ENCODE assay signal across 24 cellular contexts in the genomic region with DNA sequence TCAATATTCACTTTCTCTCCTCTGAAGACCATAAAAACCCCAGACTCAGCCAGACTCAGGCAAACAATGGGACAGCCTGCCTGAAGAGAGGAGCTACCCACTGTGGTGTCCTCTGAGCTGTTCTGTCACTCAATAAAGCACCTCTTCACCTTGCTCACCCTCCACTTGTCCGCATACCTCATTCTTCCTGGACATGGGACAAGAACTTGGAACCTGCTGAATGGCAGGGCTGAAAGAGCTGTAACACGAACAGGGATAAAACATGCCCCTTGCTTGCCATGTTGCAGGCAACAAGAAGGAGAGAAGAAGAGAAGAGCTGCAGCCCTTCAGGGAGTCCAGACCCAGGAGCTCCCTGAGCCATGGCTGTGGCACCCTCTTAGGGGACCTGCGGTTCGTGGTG.
"Had no signal": no experiment of that assay in that cellular context is flagged by ENCODE, and none has a peak within 500 bp of the region (broad histone marks: within the 10 kb centered on the region; RNA-seq: fewer than 3 reads in every experiment).

No MANE protein-coding gene starts in this region.

- H3K4me3 Mint-ChIP-seq: activated CD4-positive, alpha-beta memory T cell treated with anti-CD3 and anti-CD28 coated beads for 36 hours; activated CD4-positive, alpha-beta T cell treated with anti-CD3 and anti-CD28 coated beads for 36 hours; activated CD4-positive, alpha-beta T cell treated with anti-CD3 and anti-CD28 coated beads, Interleukin-2, amount 10 ng/mL, durations not matched to agents 24 days and 14 days; activated CD8-positive, alpha-beta memory T cell treated with anti-CD3 and anti-CD28 coated beads, Interleukin-2, amount 10 ng/mL, durations not matched to agents 7 days and 5 days; activated CD8-positive, alpha-beta T cell treated with anti-CD3 and anti-CD28 coated beads, Interleukin-2, amount 10 ng/mL, durations not matched to agents 7 days and 5 days; activated naive CD4-positive, alpha-beta T cell treated with anti-CD3 and anti-CD28 coated beads, Interleukin-2, amount 10 ng/mL, durations not matched to agents 7 days and 5 days; activated naive CD8-positive, alpha-beta T cell treated with anti-CD3 and anti-CD28 coated beads, Interleukin-2, amount 10 ng/mL, durations not matched to agents 7 days and 5 days; activated T-cell treated with anti-CD3 and anti-CD28 coated beads, Interleukin-2, amount 50 U/mL, for 24 hours; activated T-cell treated with anti-CD3 and anti-CD28 coated beads, Interleukin-2, amount 50 U/mL, for 72 hours; brain had no signal

- ATAC-seq: activated CD4-positive, alpha-beta T cell treated with anti-CD3 and anti-CD28 coated beads for 36 hours; activated CD8-positive, alpha-beta memory T cell treated with anti-CD3 and anti-CD28 coated beads, Interleukin-2, amount 10 ng/mL, durations not matched to agents 7 days and 5 days; activated CD8-positive, alpha-beta T cell treated with anti-CD3 and anti-CD28 coated beads, Interleukin-2, amount 10 ng/mL, durations not matched to agents 7 days and 5 days; activated naive CD4-positive, alpha-beta T cell treated with anti-CD3 and anti-CD28 coated beads, Interleukin-2, amount 50 U/mL, for 72 hours; activated T-cell treated with anti-CD3 and anti-CD28 coated beads, Interleukin-2, amount 50 U/mL, for 72 hours; esophagus mucosa had no signal

- H3K27ac Mint-ChIP-seq: activated CD4-positive, alpha-beta memory T cell treated with anti-CD3 and anti-CD28 coated beads for 36 hours; activated CD4-positive, alpha-beta T cell treated with anti-CD3 and anti-CD28 coated beads for 36 hours; activated CD4-positive, alpha-beta T cell treated with anti-CD3 and anti-CD28 coated beads, Interleukin-2, amount 10 ng/mL, durations not matched to agents 24 days and 14 days; activated CD8-positive, alpha-beta memory T cell treated with anti-CD3 and anti-CD28 coated beads, Interleukin-2, amount 10 ng/mL, durations not matched to agents 7 days and 5 days; activated CD8-positive, alpha-beta T cell treated with anti-CD3 and anti-CD28 coated beads, Interleukin-2, amount 10 ng/mL, durations not matched to agents 7 days and 5 days; activated naive CD4-positive, alpha-beta T cell treated with anti-CD3 and anti-CD28 coated beads, Interleukin-2, amount 10 ng/mL, durations not matched to agents 7 days and 5 days; activated naive CD4-positive, alpha-beta T cell treated with anti-CD3 and anti-CD28 coated beads, Interleukin-2, amount 50 U/mL, for 72 hours; activated naive CD8-positive, alpha-beta T cell treated with anti-CD3 and anti-CD28 coated beads, Interleukin-2, amount 10 ng/mL, durations not matched to agents 7 days and 5 days; activated T-cell treated with anti-CD3 and anti-CD28 coated beads, Interleukin-2, amount 50 U/mL, for 24 hours; activated T-cell treated with anti-CD3 and anti-CD28 coated beads, Interleukin-2, amount 50 U/mL, for 72 hours; brain had no signal

- H3K9me3 Mint-ChIP-seq: activated CD4-positive, alpha-beta memory T cell treated with anti-CD3 and anti-CD28 coated beads for 36 hours; activated CD4-positive, alpha-beta T cell treated with anti-CD3 and anti-CD28 coated beads, Interleukin-2, amount 10 ng/mL, durations not matched to agents 24 days and 14 days had no signal

- DNase-seq: activated CD4-positive, alpha-beta memory T cell treated with anti-CD3 and anti-CD28 coated beads for 36 hours; activated CD4-positive, alpha-beta T cell treated with anti-CD3 and anti-CD28 coated beads for 36 hours; activated CD4-positive, alpha-beta T cell treated with anti-CD3 and anti-CD28 coated beads, Interleukin-2, amount 10 ng/mL, durations not matched to agents 24 days and 14 days; activated CD4-positive, CD25-positive, alpha-beta regulatory T cell; activated CD4-positive, CD25-positive, alpha-beta regulatory T cell treated with anti-CD3 and anti-CD28 coated beads, Interleukin-2, amount 50 U/mL, for 72 hours; activated CD8-positive, alpha-beta memory T cell treated with anti-CD3 and anti-CD28 coated beads, Interleukin-2, amount 10 ng/mL, durations not matched to agents 7 days and 5 days; activated CD8-positive, alpha-beta memory T cell treated with anti-CD3 and anti-CD28 coated beads, Interleukin-2, amount 50 U/mL, for 4 hours; activated CD8-positive, alpha-beta T cell treated with anti-CD3 and anti-CD28 coated beads, Interleukin-2, amount 10 ng/mL, durations not matched to agents 7 days and 5 days; activated gamma-delta T cell; activated naive CD4-positive, alpha-beta T cell; activated naive CD4-positive, alpha-beta T cell treated with anti-CD3 and anti-CD28 coated beads, Interleukin-2, amount 10 ng/mL, durations not matched to agents 7 days and 5 days; activated naive CD8-positive, alpha-beta T cell treated with anti-CD3 and anti-CD28 coated beads, Interleukin-2, amount 10 ng/mL, durations not matched to agents 7 days and 5 days; activated T-cell treated with anti-CD3 and anti-CD28 coated beads, Interleukin-2, amount 50 U/mL, for 24 hours; activated T-cell treated with anti-CD3 and anti-CD28 coated beads, Interleukin-2, amount 50 U/mL, for 72 hours; central memory CD4-positive, alpha-beta T cell; cerebellar nuclear complex; colonic mucosa; effector CD8-positive, alpha-beta T cell; foreskin fibroblast; head of caudate nucleus; T-helper 2 cell had no signal

- H3K36me3 Mint-ChIP-seq: activated CD4-positive, alpha-beta memory T cell treated with anti-CD3 and anti-CD28 coated beads for 36 hours; activated CD8-positive, alpha-beta memory T cell treated with anti-CD3 and anti-CD28 coated beads, Interleukin-2, amount 10 ng/mL, durations not matched to agents 7 days and 5 days; activated naive CD4-positive, alpha-beta T cell treated with anti-CD3 and anti-CD28 coated beads, Interleukin-2, amount 10 ng/mL, durations not matched to agents 7 days and 5 days; activated naive CD4-positive, alpha-beta T cell treated with anti-CD3 and anti-CD28 coated beads, Interleukin-2, amount 50 U/mL, for 72 hours; activated naive CD8-positive, alpha-beta T cell treated with anti-CD3 and anti-CD28 coated beads, Interleukin-2, amount 10 ng/mL, durations not matched to agents 7 days and 5 days had no signal

- H3K27me3 Mint-ChIP-seq: activated naive CD4-positive, alpha-beta T cell treated with anti-CD3 and anti-CD28 coated beads, Interleukin-2, amount 10 ng/mL, durations not matched to agents 7 days and 5 days had no signal

- H3K4me1 Mint-ChIP-seq: activated CD4-positive, alpha-beta T cell treated with anti-CD3 and anti-CD28 coated beads for 36 hours; activated CD4-positive, alpha-beta T cell treated with anti-CD3 and anti-CD28 coated beads, Interleukin-2, amount 10 ng/mL, durations not matched to agents 24 days and 14 days; activated CD8-positive, alpha-beta memory T cell treated with anti-CD3 and anti-CD28 coated beads, Interleukin-2, amount 10 ng/mL, durations not matched to agents 7 days and 5 days; activated naive CD4-positive, alpha-beta T cell treated with anti-CD3 and anti-CD28 coated beads, Interleukin-2, amount 10 ng/mL, durations not matched to agents 7 days and 5 days; activated naive CD8-positive, alpha-beta T cell treated with anti-CD3 and anti-CD28 coated beads, Interleukin-2, amount 10 ng/mL, durations not matched to agents 7 days and 5 days; brain had no signal
